Comparison of ENCODE assay signal across 16 cellular contexts in genomic region chr9:107740088-107740980, GRCh38.
DNase-seq lines count a peak whose midpoint lies in the region; ATAC-seq and TF ChIP-seq lines count a peak whose summit lies in the region.
"Had no signal": no experiment of that assay in that cellular context is flagged by ENCODE, and none has a peak within 500 bp of the region (broad histone marks: within the 10 kb centered on the region; RNA-seq: fewer than 3 reads in every experiment).

No MANE protein-coding gene starts in this region.

- H3K4me1 ChIP-seq in right atrium auricular region, result peaks cover 0 to 32% of the 10 kb centered on the region in 2 donors
- peaks cover 51% of the 10 kb centered on the region for H3K4me1 ChIP-seq in suprapubic skin
- H3K4me1 ChIP-seq in endodermal cell (ENCODE audit: control insufficient read depth, insufficient read depth, low read length), result no peaks in the 10 kb centered on the region
- no peaks in the 10 kb centered on the region for H3K4me1 ChIP-seq in Caco-2

- no peaks in the 10 kb centered on the region for H3K27me3 ChIP-seq in right atrium auricular region
- no peaks in the 10 kb centered on the region for H3K27me3 ChIP-seq in suprapubic skin
- H3K27me3 ChIP-seq in endodermal cell (ENCODE audit: control insufficient read depth, insufficient read depth, low read length, poor library complexity, severe bottlenecking), result peaks cover 42% of the 10 kb centered on the region
- no peaks in the 10 kb centered on the region for H3K27me3 ChIP-seq in Caco-2 (replicated peaks; ENCODE audit: control insufficient read depth, insufficient read depth, low read length)
- H3K27me3 ChIP-seq: brain microvascular endothelial cell, gastroesophageal sphincter, transverse colon had no signal

- no peak for TF ChIP-seq POLR2A in suprapubic skin (IDR thresholded peaks at IDR 0.05)

- ATAC-seq in HG03280 (IDR thresholded peaks at IDR 0.05; ENCODE audit: unreplicated experiment), result no peak
- ATAC-seq in GM21723 (IDR thresholded peaks at IDR 0.05; ENCODE audit: unreplicated experiment), result no peak

- intact Hi-C loops in Caco-2 (cut with micrococcal nuclease; ENCODE audit: unreplicated experiment), result no loop called here

- no peak for TF ChIP-seq EP300 in suprapubic skin (IDR thresholded peaks at IDR 0.05)

- H3K27ac ChIP-seq in coronary artery (peak overlapping the region; percentile 86 to 87), right atrium auricular region (peak overlapping the region; percentile 75 to 76), suprapubic skin (peak overlapping the region; percentile 32), endodermal cell (ENCODE audit: low read depth, low read length) (no peak overlapping the region)
- H3K27ac ChIP-seq: brain microvascular endothelial cell had no signal

- H3K36me3 ChIP-seq in right atrium auricular region, result no peaks in the 10 kb centered on the region
- H3K36me3 ChIP-seq in suprapubic skin, result no peaks in the 10 kb centered on the region
- no peaks in the 10 kb centered on the region for H3K36me3 ChIP-seq in endodermal cell (ENCODE audit: control insufficient read depth, insufficient read depth, low read length)
- no peaks in the 10 kb centered on the region for H3K36me3 ChIP-seq in Caco-2 (ENCODE audit: control insufficient read depth, insufficient read depth, low read length)
- H3K36me3 ChIP-seq: brain microvascular endothelial cell, gastroesophageal sphincter, transverse colon had no signal

- CTCF ChIA-PET in Caco-2 (lab: Charles Lee), result no interaction called here

- H3K27ac Mint-ChIP-seq in endodermal cell (no peak overlapping the region), Caco-2 (ENCODE audit: unreplicated experiment) (no peak overlapping the region)
- H3K27ac Mint-ChIP-seq: activated naive CD4-positive, alpha-beta T cell treated with anti-CD3 and anti-CD28 coated beads for 36 hours; CD4-positive, CD25-positive, alpha-beta regulatory T cell; T-helper 1 cell treated with Interleukin-12 subunit alpha and Interleukin-12 subunit beta and Interleukin-4 antibody, amounts not matched to agents 30 μg/mL and 1 μg/mL, for 36 hours had no signal

- H3K9me3 Mint-ChIP-seq in endodermal cell (no peaks in the 10 kb centered on the region), Caco-2 (ENCODE audit: unreplicated experiment) (no peaks in the 10 kb centered on the region)
- H3K9me3 Mint-ChIP-seq: activated naive CD4-positive, alpha-beta T cell treated with anti-CD3 and anti-CD28 coated beads for 36 hours; T-helper 1 cell treated with Interleukin-12 subunit alpha and Interleukin-12 subunit beta and Interleukin-4 antibody, amounts not matched to agents 30 μg/mL and 1 μg/mL, for 36 hours had no signal

- BruUV-seq in Caco-2 (replicated peaks; lab: Mats Ljungman, UMichigan), result no TSS peak

- WGBS in suprapubic skin, result 53% methylated on average over 10 of the region's 10 CpGs
- WGBS in endodermal cell (ENCODE audit: insufficient coverage in 1 of 2, insufficient read length in 1 of 2), 2 experiments, result 84 to 98% methylated on average over 5 to 10 of the region's 10 CpGs

- no peak overlapping the region for H3K4me3 Mint-ChIP-seq in endodermal cell
- no peak overlapping the region for H3K4me3 Mint-ChIP-seq in Caco-2 (ENCODE audit: unreplicated experiment)
- H3K4me3 Mint-ChIP-seq: activated naive CD4-positive, alpha-beta T cell treated with anti-CD3 and anti-CD28 coated beads for 36 hours; CD4-positive, CD25-positive, alpha-beta regulatory T cell; T-helper 1 cell treated with Interleukin-12 subunit alpha and Interleukin-12 subunit beta and Interleukin-4 antibody, amounts not matched to agents 30 μg/mL and 1 μg/mL, for 36 hours had no signal

- peaks cover 70% of the 10 kb centered on the region for H3K27me3 Mint-ChIP-seq in endodermal cell (ENCODE audit: insufficient read depth)
- no peaks in the 10 kb centered on the region for H3K27me3 Mint-ChIP-seq in Caco-2 (ENCODE audit: insufficient read depth, unreplicated experiment)
- H3K27me3 Mint-ChIP-seq: CD4-positive, CD25-positive, alpha-beta regulatory T cell had no signal

- no peaks in the 10 kb centered on the region for H3K36me3 Mint-ChIP-seq in endodermal cell (ENCODE audit: low read depth)
- no peaks in the 10 kb centered on the region for H3K36me3 Mint-ChIP-seq in Caco-2 (ENCODE audit: insufficient read depth, unreplicated experiment)
- H3K36me3 Mint-ChIP-seq: CD4-positive, CD25-positive, alpha-beta regulatory T cell had no signal

- H3K4me1 Mint-ChIP-seq in endodermal cell (no peaks in the 10 kb centered on the region), Caco-2 (ENCODE audit: low read depth, unreplicated experiment) (no peaks in the 10 kb centered on the region)
- H3K4me1 Mint-ChIP-seq: CD4-positive, CD25-positive, alpha-beta regulatory T cell had no signal

- no peak overlapping the region for H3K9ac ChIP-seq in endodermal cell (ENCODE audit: extremely low read depth, low read length, poor library complexity, severe bottlenecking)

- POLR2A ChIA-PET in Caco-2 (lab: Charles Lee), result no interaction called here

- TF ChIP-seq CTCF in coronary artery (IDR thresholded peaks at IDR 0.05) (no peak), right atrium auricular region (IDR thresholded peaks at IDR 0.05) (no peak), suprapubic skin (IDR thresholded peaks at IDR 0.05) (no peak), endodermal cell (conservative IDR thresholded peaks at IDR 0.05) (no peak), Caco-2 (IDR thresholded peaks at IDR 0.05; ENCODE audit: insufficient read depth in 1 of 2, low read depth in 1 of 2, low read length in 1 of 2, severe bottlenecking in 1 of 2, unreplicated experiment in 1 of 2) (no peak)

- H3K9me3 ChIP-seq in right atrium auricular region, result no peaks in the 10 kb centered on the region
- H3K9me3 ChIP-seq in suprapubic skin, result no peaks in the 10 kb centered on the region
- H3K9me3 ChIP-seq in endodermal cell (ENCODE audit: control insufficient read depth, low read length), result no peaks in the 10 kb centered on the region
- no peaks in the 10 kb centered on the region for H3K9me3 ChIP-seq in Caco-2
- H3K9me3 ChIP-seq: gastroesophageal sphincter, transverse colon had no signal

- H3K4me3 ChIP-seq in coronary artery (no peak overlapping the region), right atrium auricular region (no peak overlapping the region), suprapubic skin (no peak overlapping the region), endodermal cell (ENCODE audit: low read length) (no peak overlapping the region), Caco-2 (ENCODE audit: low read depth, low read length) (no peak overlapping the region)
- H3K4me3 ChIP-seq: gastroesophageal sphincter, transverse colon had no signal

- DNase-seq in M059J (ENCODE audit: low read depth) (peak; percentile 12), coronary artery (ENCODE audit: low spot score) (no peak), right atrium auricular region (ENCODE audit: low spot score) (peak; percentile 84), suprapubic skin (ENCODE audit: low spot score in 2 of 2) (peak; percentile 81 to 84), endodermal cell (no peak), Caco-2 (no peak)
- DNase-seq: activated naive CD4-positive, alpha-beta T cell treated with anti-CD3 and anti-CD28 coated beads for 36 hours; brain microvascular endothelial cell; CD4-positive, CD25-positive, alpha-beta regulatory T cell; MM.1S; NCI-H748 treated with DMSO at 0.1 percent for 48 hours; transverse colon had no signal

Comparison
In these comparisons a context has a peak if more than half of its experiments do, and no peak if none do; other contexts are left out.
1. DNase-seq: peak in M059J (single experiment), right atrium auricular region (single experiment) and suprapubic skin (2 of 2); none in coronary artery (single experiment), endodermal cell (single experiment) and Caco-2 (0 of 2).